In the genomic region with DNA sequence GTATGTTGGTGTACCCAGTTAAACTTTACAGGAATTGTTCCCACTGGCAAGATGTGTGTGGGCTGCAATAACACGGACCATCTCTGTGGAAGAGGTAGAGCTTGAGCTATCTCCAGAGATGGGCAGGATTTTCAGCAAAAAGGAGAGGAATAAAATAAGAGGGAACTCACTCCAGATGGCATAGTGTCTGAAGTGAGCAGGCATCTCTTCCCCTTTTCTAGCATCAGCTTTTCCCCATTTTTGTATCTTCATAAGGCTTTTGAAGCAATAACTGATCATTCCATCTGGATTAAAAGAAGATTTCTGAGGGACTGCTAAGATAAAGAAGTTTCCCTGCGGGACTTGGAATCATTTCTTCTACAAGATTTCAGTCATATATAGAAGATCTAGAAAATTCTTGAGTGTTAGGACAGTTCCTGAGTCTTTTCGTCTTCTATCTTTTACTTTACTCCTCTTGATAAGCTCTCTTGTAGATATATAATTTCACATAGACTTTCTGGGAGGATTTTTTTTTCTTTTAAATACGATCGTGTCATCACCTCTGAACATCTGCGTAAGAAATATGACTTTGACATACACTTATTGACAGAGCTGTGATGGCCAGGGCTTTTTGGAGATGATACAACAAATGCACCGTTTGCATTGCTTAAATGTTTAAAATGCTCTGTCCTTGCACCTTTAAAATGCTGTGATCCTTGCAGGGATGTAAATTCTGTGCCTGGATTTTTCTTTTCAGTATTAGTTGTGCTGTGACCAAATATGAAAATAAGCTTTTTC, we compare ENCODE assay signal across 10 cellular contexts. TPM values are rescaled to one million over a fixed set of nuclear protein-coding genes. Genes with fewer than 3 reads are reported as not detected.
DNase-seq lines count a peak whose midpoint lies in the region; ATAC-seq and TF ChIP-seq lines count a peak whose summit lies in the region.
"Had no signal": no experiment of that assay in that cellular context is flagged by ENCODE, and none has a peak within 500 bp of the region (broad histone marks: within the 10 kb centered on the region; RNA-seq: fewer than 3 reads in every experiment).

No MANE protein-coding gene starts in this region.

- intact Hi-C loops in CD4-positive, alpha-beta T cell (cut with DNase I, micrococcal nuclease), result no loop called here
- intact Hi-C loops in dorsolateral prefrontal cortex (cut with DNase I), result loop anchor here in 1 of 2 donors (10.0 kb wide), 1 partner anchor 94 kb away; a partner anchor contains a TSS

- H3K4me1 ChIP-seq in neuron (ENCODE audit: insufficient read depth, low read length), result peaks cover 45% of the 10 kb centered on the region

- DNase-seq in CD4-positive, alpha-beta T cell, result no peak
- DNase-seq in MV-4-11 (lab: John Stamatoyannopoulos, UW) (peak; percentile 39), dorsolateral prefrontal cortex (no peak), NCI-H146 treated with DMSO at 0.1 percent for 48 hours (lab: John Stamatoyannopoulos, UW; ENCODE audit: unreplicated experiment) (no peak)
- DNase-seq: NCI-H2171; stimulated activated CD4-positive, alpha-beta T cell treated with anti-CD3 and anti-CD28 coated beads, Interleukin-4, amount 100 ng/mL, for 24 hours had no signal

- no peak for TF ChIP-seq CTCF in CD4-positive, alpha-beta T cell (IDR thresholded peaks at IDR 0.05)
- TF ChIP-seq CTCF in dorsolateral prefrontal cortex (IDR thresholded peaks at IDR 0.05 in 54 of 56, conservative IDR thresholded peaks at IDR 0.05 in 2 of 56; ENCODE audit: low read depth in 1 of 56, partially characterized antibody in 56 of 56), result no peak

- POLR2A ChIA-PET in CD4-positive, alpha-beta T cell (lab: Charles Lee), result interaction anchor here (0.9 to 3.5 kb wide), 2 partner anchors 16 to 17 kb away, joined by 3 to 15 read pairs; no protein-coding TSS in a partner anchor

- H3K27me3 Mint-ChIP-seq in CD4-positive, alpha-beta T cell, result no peaks in the 10 kb centered on the region

- no peak overlapping the region for H3K27ac Mint-ChIP-seq in CD4-positive, alpha-beta T cell

- H3K4me1 Mint-ChIP-seq in CD4-positive, alpha-beta T cell (ENCODE audit: low read depth), result peaks cover 69% of the 10 kb centered on the region

- peak overlapping the region; percentile 86 for H3K4me3 Mint-ChIP-seq in CD4-positive, alpha-beta T cell

- no peaks in the 10 kb centered on the region for H3K9me3 ChIP-seq in CD4-positive, alpha-beta T cell (ENCODE audit: control insufficient read depth, low read length)
- no peaks in the 10 kb centered on the region for H3K9me3 ChIP-seq in neuron (ENCODE audit: low read length)

- CTCF ChIA-PET in CD4-positive, alpha-beta T cell (lab: Charles Lee), result interaction anchor here (1.0 to 2.5 kb wide), 2 partner anchors 40 to 45 kb away, joined by 3 to 12 read pairs; no protein-coding TSS in a partner anchor

- peaks cover 12% of the 10 kb centered on the region for H3K36me3 Mint-ChIP-seq in CD4-positive, alpha-beta T cell (ENCODE audit: low read depth)

- ATAC-seq in CD4-positive, alpha-beta T cell (ENCODE audit: poor library complexity), result no peak
- ATAC-seq in GM21515 (IDR thresholded peaks at IDR 0.05; ENCODE audit: unreplicated experiment) (no peak), HG02852 (IDR thresholded peaks at IDR 0.05; ENCODE audit: unreplicated experiment) (no peak), HG03095 (IDR thresholded peaks at IDR 0.05; ENCODE audit: unreplicated experiment) (no peak)

- no peak overlapping the region for H3K27ac ChIP-seq in CD4-positive, alpha-beta T cell (ENCODE audit: low read depth, low read length)
- peak overlapping the region in 54 of 59 donors; percentile 1 to 95 (median 82) for H3K27ac ChIP-seq in dorsolateral prefrontal cortex

- no peak overlapping the region for H2AFZ ChIP-seq in neuron (ENCODE audit: low read depth, low read length)

- H3K9me3 Mint-ChIP-seq in CD4-positive, alpha-beta T cell, result no peaks in the 10 kb centered on the region

- H3K27me3 ChIP-seq in CD4-positive, alpha-beta T cell (ENCODE audit: control insufficient read depth, insufficient read depth, low read length), result no peaks in the 10 kb centered on the region
- H3K27me3 ChIP-seq in dorsolateral prefrontal cortex (no peaks in the 10 kb centered on the region), neuron (ENCODE audit: insufficient read depth, low read length) (no peaks in the 10 kb centered on the region)

- H3K4me3 ChIP-seq in dorsolateral prefrontal cortex, result peak overlapping the region; percentile 71 to 100 (median 90)
- H3K4me3 ChIP-seq in neuron (ENCODE audit: low read length), result peak overlapping the region; percentile 87

- peaks cover 9% of the 10 kb centered on the region for H3K36me3 ChIP-seq in neuron (ENCODE audit: insufficient read depth, low read length)

RNA-seq across cellular contexts. Expression of a gene that starts 2.1 kb away (rescaled TPM):
- total RNA-seq in CD4-positive, alpha-beta T cell, result 10 to 100 TPM; 26.2 to 30.7 TPM
- total RNA-seq in dorsolateral prefrontal cortex, result 10 to 100 TPM; 45.2 to 97.3 (median 64.6) TPM

RNA-seq across cellular contexts. Expression of a gene that starts 47.0 kb away (rescaled TPM):
- not detected for total RNA-seq in CD4-positive, alpha-beta T cell
- under 1 TPM in 2 of 120 experiments, not detected in 118; 0.47 to 0.48 TPM for total RNA-seq in dorsolateral prefrontal cortex
